Comparison of ENCODE assay signal across 16 cellular contexts in the genomic region with DNA sequence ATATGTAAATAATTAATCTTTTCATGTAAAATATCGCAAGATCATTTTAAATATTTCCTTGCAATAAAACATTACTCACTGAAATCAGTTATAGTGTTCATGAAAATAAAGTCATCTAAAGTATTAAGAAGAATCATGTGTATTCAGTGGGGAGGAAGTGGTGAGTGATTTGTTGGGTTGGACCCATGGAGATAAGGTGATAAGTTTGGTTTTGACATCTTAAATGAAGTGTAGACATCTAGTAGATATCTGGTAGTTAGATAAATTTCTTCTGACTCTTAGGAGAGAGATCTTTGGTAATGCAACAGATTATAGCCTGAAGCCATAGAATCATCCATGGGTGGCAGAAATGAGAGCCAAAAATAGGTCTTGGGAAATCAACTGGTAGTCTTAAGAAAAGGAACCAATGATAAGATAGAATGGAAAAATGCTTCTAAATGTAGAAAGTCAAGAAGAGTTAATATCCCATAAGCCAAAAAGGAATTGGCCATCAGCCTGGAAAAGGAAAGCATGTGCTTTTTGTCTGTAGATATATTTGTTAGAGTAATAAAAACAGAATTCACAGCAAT.
"Had no signal": no experiment of that assay in that cellular context is flagged by ENCODE, and none has a peak within 500 bp of the region (broad histone marks: within the 10 kb centered on the region; RNA-seq: fewer than 3 reads in every experiment).

No MANE protein-coding gene starts in this region.

- H3K4me1 ChIP-seq: pancreas, upper lobe of right lung had no signal

- H3K4me1 Mint-ChIP-seq: activated naive CD8-positive, alpha-beta T cell treated with anti-CD3 and anti-CD28 coated beads, Interleukin-2, amount 50 U/mL, for 24 hours; immature natural killer cell; naive thymus-derived CD4-positive, alpha-beta T cell had no signal

- H3K9me3 ChIP-seq: pancreas, sigmoid colon, thoracic aorta, upper lobe of right lung had no signal

- H3K27ac Mint-ChIP-seq: activated naive CD4-positive, alpha-beta T cell treated with anti-CD3 and anti-CD28 coated beads for 36 hours; activated naive CD8-positive, alpha-beta T cell treated with anti-CD3 and anti-CD28 coated beads, Interleukin-2, amount 50 U/mL, for 24 hours; activated T-helper 2 cell treated with anti-CD3 and anti-CD28 coated beads, Interferon-gamma antibody, Interleukin-2, Interleukin-4, amounts not matched to agents 10 μg/mL and 5 μg/mL and 100 μg/mL, durations not matched to agents 14 hours and 24 hours and 36 hours; immature natural killer cell; naive thymus-derived CD4-positive, alpha-beta T cell had no signal

- H3K27me3 ChIP-seq: pancreas, sigmoid colon, upper lobe of right lung had no signal

- H3K36me3 Mint-ChIP-seq: naive thymus-derived CD4-positive, alpha-beta T cell had no signal

- ATAC-seq: activated naive CD8-positive, alpha-beta T cell treated with anti-CD3 and anti-CD28 coated beads, Interleukin-2, amount 50 U/mL, for 24 hours; naive thymus-derived CD4-positive, alpha-beta T cell; pancreas; upper lobe of right lung had no signal

- H3K36me3 ChIP-seq: pancreas, sigmoid colon, thoracic aorta, upper lobe of right lung had no signal

- DNase-seq: activated CD4-positive, alpha-beta T cell treated with anti-CD3 and anti-CD28 coated beads, Interleukin-2, amount 50 U/mL, for 48 hours; activated CD4-positive, CD25-positive, alpha-beta regulatory T cell treated with anti-CD3 and anti-CD28 coated beads, Interleukin-2, amount 50 U/mL, for 72 hours; activated naive CD4-positive, alpha-beta T cell treated with anti-CD3 and anti-CD28 coated beads for 36 hours; activated naive CD8-positive, alpha-beta T cell treated with anti-CD3 and anti-CD28 coated beads, Interleukin-2, amount 50 U/mL, for 24 hours; effector memory CD4-positive, alpha-beta T cell; immature natural killer cell; left colon; naive thymus-derived CD4-positive, alpha-beta T cell; pancreas; sigmoid colon; stimulated activated CD4-positive, alpha-beta T cell treated with anti-CD3 and anti-CD28 coated beads, Interleukin-1b, Interleukin-23, amount 100 ng/mL, for 48 hours; T1000; upper lobe of right lung had no signal

- H3K4me3 ChIP-seq: pancreas, sigmoid colon, SK-N-MC, thoracic aorta, upper lobe of right lung had no signal

- H3K27me3 Mint-ChIP-seq: activated naive CD8-positive, alpha-beta T cell treated with anti-CD3 and anti-CD28 coated beads, Interleukin-2, amount 50 U/mL, for 24 hours; naive thymus-derived CD4-positive, alpha-beta T cell had no signal

- FAIRE-seq: pancreas had no signal

- H3K4me3 Mint-ChIP-seq: activated naive CD4-positive, alpha-beta T cell treated with anti-CD3 and anti-CD28 coated beads for 36 hours; activated naive CD8-positive, alpha-beta T cell treated with anti-CD3 and anti-CD28 coated beads, Interleukin-2, amount 50 U/mL, for 24 hours; immature natural killer cell; naive thymus-derived CD4-positive, alpha-beta T cell had no signal

- H3K27ac ChIP-seq: pancreas, sigmoid colon, SK-N-MC, thoracic aorta, upper lobe of right lung had no signal
